In the genomic region with DNA sequence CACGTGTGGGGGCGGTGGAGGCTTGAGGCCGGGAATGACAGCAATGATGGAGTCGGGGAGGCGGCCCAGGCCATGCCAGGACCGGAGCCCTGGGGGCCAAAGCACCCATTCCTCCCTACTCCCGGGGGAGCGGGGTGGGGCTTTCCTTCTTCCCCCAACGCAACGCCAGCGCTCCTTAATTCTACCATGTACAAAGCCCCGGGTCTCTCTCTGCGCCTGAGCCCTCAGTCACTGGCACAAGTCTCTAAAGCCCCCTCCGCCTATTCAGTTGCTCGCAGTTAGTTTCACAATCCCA, we compare ENCODE assay signal across 8 cellular contexts. TPM values are rescaled to one million over a fixed set of nuclear protein-coding genes. Genes with fewer than 3 reads are reported as not detected.
DNase-seq lines count a peak whose midpoint lies in the region; ATAC-seq and TF ChIP-seq lines count a peak whose summit lies in the region.

No MANE protein-coding gene starts in this region.

- H4K91ac ChIP-seq in IMR-90 (ENCODE audit: insufficient read depth, low read depth, low read length), result peak overlapping the region; percentile 75

- POLR2A ChIA-PET in IMR-90 (lab: Charles Lee; ENCODE audit: unreplicated experiment), result interaction anchor here (1.1 to 1.6 kb wide), 3 partner anchors 13 to 17 kb away, joined by 4 to 6 read pairs (median 6); partner anchors contain the start of genes CNTROB, KCNAB3 and TRAPPC1

- peak overlapping the region; percentile 73 for H2AK5ac ChIP-seq in IMR-90 (ENCODE audit: low read depth, low read length)

- no peak for TF ChIP-seq POLR2A in IMR-90 (IDR thresholded peaks at IDR 0.05; ENCODE audit: low read depth, low read length)

- peak overlapping the region; percentile 80 for H3K27ac ChIP-seq in CD4-positive, CD25-positive, alpha-beta regulatory T cell (ENCODE audit: insufficient read depth, low read length, poor library complexity, severe bottlenecking)
- peak overlapping the region; percentile 90 for H3K27ac ChIP-seq in IMR-90 (ENCODE audit: insufficient read depth, low read length)

- H4K20me1 ChIP-seq in IMR-90 (ENCODE audit: insufficient read depth, low read length), result peaks cover 2% of the 10 kb centered on the region; the same call in 1 of the 2 replicates

- peaks cover 27% of the 10 kb centered on the region for H3K4me1 ChIP-seq in CD4-positive, CD25-positive, alpha-beta regulatory T cell (ENCODE audit: control insufficient read depth, insufficient read depth, low read length, poor library complexity, severe bottlenecking)
- peaks cover 12% of the 10 kb centered on the region for H3K4me1 ChIP-seq in IMR-90 (ENCODE audit: control insufficient read depth, insufficient read depth, low read length)

- peak overlapping the region; percentile 47; the same call in 1 of the 2 replicates for H3K14ac ChIP-seq in IMR-90 (replicated peaks; ENCODE audit: low read depth, low read length)

- peaks cover 6% of the 10 kb centered on the region for H3K9me1 ChIP-seq in IMR-90 (ENCODE audit: insufficient read depth, low read length)

- WGBS in IMR-90 (ENCODE audit: extremely low coverage in 2 of 2, insufficient read length in 1 of 2), 2 experiments, result 70% methylated on average over 4 of the region's 15 CpGs; no CpG with 5 or more reads in 1 of the 2 experiments

- TF ChIP-seq CTCF in IMR-90 (conservative IDR thresholded peaks at IDR 0.05; ENCODE audit: low read depth, low read length) (no peak), choroid plexus epithelial cell (conservative IDR thresholded peaks at IDR 0.05; ENCODE audit: low read depth, low read length) (no peak), nephron (IDR thresholded peaks at IDR 0.05; ENCODE audit: unreplicated experiment in 3 of 3) (no peak)

- H3K27me3 ChIP-seq in CD4-positive, CD25-positive, alpha-beta regulatory T cell (ENCODE audit: control insufficient read depth, insufficient read depth, low read length), result no peaks in the 10 kb centered on the region
- H3K27me3 ChIP-seq in IMR-90 (ENCODE audit: control insufficient read depth, insufficient read depth, low read length), result no peaks in the 10 kb centered on the region

- H3K36me3 ChIP-seq in CD4-positive, CD25-positive, alpha-beta regulatory T cell (ENCODE audit: control insufficient read depth, insufficient read depth, low read length), result peaks cover 8% of the 10 kb centered on the region
- peaks cover 11% of the 10 kb centered on the region for H3K36me3 ChIP-seq in IMR-90 (ENCODE audit: control insufficient read depth, insufficient read depth, low read length)

- H3K27me3 Mint-ChIP-seq in CD4-positive, CD25-positive, alpha-beta regulatory T cell, result no peaks in the 10 kb centered on the region
- peaks cover 4% of the 10 kb centered on the region for H3K27me3 Mint-ChIP-seq in nephron (ENCODE audit: low read depth)

- H3K56ac ChIP-seq in IMR-90 (ENCODE audit: extremely low read depth, insufficient read depth, low read length), result no peak overlapping the region

- BruUV-seq in IMR-90 (replicated peaks; lab: Mats Ljungman, UMichigan), result no TSS peak

- H3K4me3 ChIP-seq in CD4-positive, CD25-positive, alpha-beta regulatory T cell (ENCODE audit: low read depth, low read length), result peak overlapping the region; percentile 27
- peak overlapping the region; percentile 61 for H3K4me3 ChIP-seq in IMR-90 (ENCODE audit: insufficient read depth, low read depth, low read length)
- peak overlapping the region; percentile 57 for H3K4me3 ChIP-seq in choroid plexus epithelial cell (ENCODE audit: low read depth, low read length)

- peak overlapping the region; percentile 84 to 95 (median 91) for H3K4me3 Mint-ChIP-seq in CD4-positive, CD25-positive, alpha-beta regulatory T cell
- H3K4me3 Mint-ChIP-seq in nephron, result peak overlapping the region; percentile 77 to 86 (median 80)

- dilution Hi-C loops in IMR-90 (cut with HindIII; ENCODE audit: low sequenced_read_pairs, unreplicated experiment), result no loop called here

- H3K18ac ChIP-seq in IMR-90 (ENCODE audit: low read depth, low read length), result peak overlapping the region; percentile 16; the same call in 1 of the 2 replicates

- H4K5ac ChIP-seq in IMR-90 (ENCODE audit: low read depth, low read length), result peak overlapping the region; percentile 87

- H3K79me1 ChIP-seq in IMR-90 (ENCODE audit: low read depth in 1 of 2, low read length in 2 of 2), result 0 out of 4 replicates have a peak, but pooled peaks cover 0 to 3% of the 10 kb centered on the region in 2 experiments

- intact Hi-C loops in IMR-90 (cut with micrococcal nuclease), result no loop called here

- no peaks in the 10 kb centered on the region for H3K9me3 Mint-ChIP-seq in CD4-positive, CD25-positive, alpha-beta regulatory T cell
- no peaks in the 10 kb centered on the region for H3K9me3 Mint-ChIP-seq in nephron

- TF ChIP-seq RAD21 in IMR-90 (IDR thresholded peaks at IDR 0.05; ENCODE audit: low read length), result no peak

- H3K36me3 Mint-ChIP-seq in CD4-positive, CD25-positive, alpha-beta regulatory T cell, result peaks cover under 1% of the 10 kb centered on the region
- peaks cover 9% of the 10 kb centered on the region for H3K36me3 Mint-ChIP-seq in nephron (ENCODE audit: low read depth)

- H2AFZ ChIP-seq in IMR-90 (replicated peaks; ENCODE audit: low read length, poor library complexity), result peak overlapping the region; percentile 91

- peaks cover 17 to 45% (median 24%) of the 10 kb centered on the region in 4 donors for H3K4me1 Mint-ChIP-seq in CD4-positive, CD25-positive, alpha-beta regulatory T cell
- peaks cover 40% of the 10 kb centered on the region for H3K4me1 Mint-ChIP-seq in nephron

- ATAC-seq in CD4-positive, CD25-positive, alpha-beta regulatory T cell (ENCODE audit: low read depth in 2 of 2), result no peak
- ATAC-seq in IMR-90 (ENCODE audit: low read depth), result no peak
- ATAC-seq in GM18870 (IDR thresholded peaks at IDR 0.05; ENCODE audit: unreplicated experiment), result no peak
- ATAC-seq in GM21515 (IDR thresholded peaks at IDR 0.05; ENCODE audit: unreplicated experiment), result no peak

- no peak for DNase-seq in CD4-positive, CD25-positive, alpha-beta regulatory T cell
- DNase-seq in IMR-90 (no peak), choroid plexus epithelial cell (ENCODE audit: low read depth) (no peak), NCI-H1417 treated with DMSO at 0.1 percent for 48 hours (lab: John Stamatoyannopoulos, UW) (no peak), epidermal melanocyte (ENCODE audit: insufficient read length, low spot score) (no peak)

- CTCF ChIA-PET in IMR-90 (lab: Yijun Ruan, JAX), result interaction anchor here (1.0 to 2.9 kb wide), 5 partner anchors 13 to 125 kb away, joined by 3 to 18 read pairs (median 5); partner anchors contain the start of gene KCNAB3

- peak overlapping the region; percentile 86 to 95 (median 88) for H3K27ac Mint-ChIP-seq in CD4-positive, CD25-positive, alpha-beta regulatory T cell
- H3K27ac Mint-ChIP-seq in nephron, result peak overlapping the region; percentile 91 to 95 (median 91)

- H3K4ac ChIP-seq in IMR-90 (ENCODE audit: low read depth, low read length), result peak overlapping the region; percentile 70

- peak overlapping the region; percentile 59 to 87 for H4K8ac ChIP-seq in IMR-90 (ENCODE audit: low read depth in 2 of 2, low read length in 2 of 2)

- H3K9ac ChIP-seq in IMR-90 (ENCODE audit: low read depth, low read length), result 0 out of 2 replicates have a peak overlapping the region, but pooled peaks have one; percentile 72

- peak overlapping the region; percentile 49; the same call in 1 of the 2 replicates for H3K23ac ChIP-seq in IMR-90 (ENCODE audit: low read depth, low read length)

- H2AK9ac ChIP-seq in IMR-90 (replicated peaks; ENCODE audit: low read depth, low read length, poor library complexity), result peak overlapping the region; percentile 93

- in situ Hi-C loops in IMR-90 (cut with MboI; ENCODE audit: low sequenced_read_pairs), result loop anchor here (10.0 kb wide), 1 partner anchor 128 kb away; no protein-coding TSS in a partner anchor

- no peak overlapping the region for H2BK20ac ChIP-seq in IMR-90 (ENCODE audit: low read depth, low read length)

- H2BK120ac ChIP-seq in IMR-90 (ENCODE audit: low read depth, low read length), result peak overlapping the region; percentile 28; the same call in 1 of the 2 replicates

- H2BK15ac ChIP-seq in IMR-90 (ENCODE audit: low read depth, low read length), result no peak overlapping the region; the same call in 2 of the 3 replicates

- H2BK5ac ChIP-seq in IMR-90 (ENCODE audit: low read depth, low read length, poor library complexity, severe bottlenecking), result peak overlapping the region; percentile 94

- H3K9me3 ChIP-seq in CD4-positive, CD25-positive, alpha-beta regulatory T cell (ENCODE audit: control insufficient read depth in 2 of 2, low read length in 2 of 2), result no peaks in the 10 kb centered on the region
- no peaks in the 10 kb centered on the region for H3K9me3 ChIP-seq in IMR-90 (ENCODE audit: control insufficient read depth, insufficient read depth, low read length)

- peak overlapping the region; percentile 78 for H3K4me2 ChIP-seq in IMR-90 (ENCODE audit: low read depth, low read length)

RNA-seq across cellular contexts. Expression of gene RNF227, which starts 0.2 kb away (rescaled TPM):
- total RNA-seq in CD4-positive, CD25-positive, alpha-beta regulatory T cell, result 2.4 TPM
- 1 to 10 TPM in 3 of 4 donors, under 1 TPM in 1; 0.92 to 5.0 (median 2.9) TPM for polyA plus RNA-seq in CD4-positive, CD25-positive, alpha-beta regulatory T cell
- 1.3 and 1.4 TPM in 2 replicates for total RNA-seq in IMR-90 (2012; rRNA removed)
- 2.7 and 3.1 TPM in 2 replicates for polyA plus RNA-seq in IMR-90 (2012; rRNA removed)
- polyA plus RNA-seq in IMR-90 (2012; cell fraction: cytosol; rRNA removed), result 0.78 and 1.3 TPM in 2 replicates
- polyA plus RNA-seq in IMR-90 (2012; cell fraction: nucleus; rRNA removed; ENCODE audit: low replicate concordance), result 3.8 and 4.5 TPM in 2 replicates

RNA-seq across cellular contexts. Expression of gene KCNAB3, which starts 13.3 kb away (rescaled TPM):
- total RNA-seq in CD4-positive, CD25-positive, alpha-beta regulatory T cell, result 8.0 TPM
- polyA plus RNA-seq in CD4-positive, CD25-positive, alpha-beta regulatory T cell, result under 1 TPM in 3 of 4 donors, not detected in 1; 0.06 to 0.33 (median 0.08) TPM
- total RNA-seq in IMR-90 (2012; rRNA removed), result 0.36 and 0.56 TPM in 2 replicates
- polyA plus RNA-seq in IMR-90 (2012; rRNA removed), result 4.2 and 4.9 TPM in 2 replicates
- polyA plus RNA-seq in IMR-90 (2012; cell fraction: cytosol; rRNA removed), result 1.4 and 1.9 TPM in 2 replicates
- 55.4 and 58.5 TPM in 2 replicates for polyA plus RNA-seq in IMR-90 (2012; cell fraction: nucleus; rRNA removed; ENCODE audit: low replicate concordance)

RNA-seq across cellular contexts. Expression of gene TRAPPC1, which starts 15.4 kb away (rescaled TPM):
- 114 TPM for total RNA-seq in CD4-positive, CD25-positive, alpha-beta regulatory T cell
- polyA plus RNA-seq in CD4-positive, CD25-positive, alpha-beta regulatory T cell, result 100 to 1,000 TPM; 218 to 297 (median 243) TPM
- total RNA-seq in IMR-90 (2012; rRNA removed), result 31.4 and 50.4 TPM in 2 replicates
- polyA plus RNA-seq in IMR-90 (2012; rRNA removed), result 303 and 341 TPM in 2 replicates
- 541 and 542 TPM in 2 replicates for polyA plus RNA-seq in IMR-90 (2012; cell fraction: cytosol; rRNA removed)
- 96.2 and 138 TPM in 2 replicates for polyA plus RNA-seq in IMR-90 (2012; cell fraction: nucleus; rRNA removed; ENCODE audit: low replicate concordance)

RNA-seq across cellular contexts. Expression of gene CNTROB, which starts 15.7 kb away (rescaled TPM):
- total RNA-seq in CD4-positive, CD25-positive, alpha-beta regulatory T cell, result 40.9 TPM
- polyA plus RNA-seq in CD4-positive, CD25-positive, alpha-beta regulatory T cell, result 10 to 100 TPM in 1 of 4 donors, 1 to 10 TPM in 3; 5.0 to 12.3 (median 7.1) TPM
- total RNA-seq in IMR-90 (2012; rRNA removed), result 12.5 and 12.7 TPM in 2 replicates
- polyA plus RNA-seq in IMR-90 (2012; rRNA removed), result 26.3 and 26.4 TPM in 2 replicates
- 16.7 and 17.4 TPM in 2 replicates for polyA plus RNA-seq in IMR-90 (2012; cell fraction: cytosol; rRNA removed)
- polyA plus RNA-seq in IMR-90 (2012; cell fraction: nucleus; rRNA removed; ENCODE audit: low replicate concordance), result 114 and 129 TPM in 2 replicates

RNA-seq across cellular contexts. Expression of gene CHD3, which starts 27.7 kb away (rescaled TPM):
- 273 TPM for total RNA-seq in CD4-positive, CD25-positive, alpha-beta regulatory T cell
- 1 to 10 TPM; 5.0 to 9.0 (median 7.2) TPM for polyA plus RNA-seq in CD4-positive, CD25-positive, alpha-beta regulatory T cell
- total RNA-seq in IMR-90 (2012; rRNA removed), result 67.2 and 78.1 TPM in 2 replicates
- 55.1 and 65.4 TPM in 2 replicates for polyA plus RNA-seq in IMR-90 (2012; rRNA removed)
- polyA plus RNA-seq in IMR-90 (2012; cell fraction: cytosol; rRNA removed), result 53.4 and 59.5 TPM in 2 replicates
- 202 and 231 TPM in 2 replicates for polyA plus RNA-seq in IMR-90 (2012; cell fraction: nucleus; rRNA removed; ENCODE audit: low replicate concordance)
